26 cellular contexts compared by ENCODE assay signal in the genomic region with DNA sequence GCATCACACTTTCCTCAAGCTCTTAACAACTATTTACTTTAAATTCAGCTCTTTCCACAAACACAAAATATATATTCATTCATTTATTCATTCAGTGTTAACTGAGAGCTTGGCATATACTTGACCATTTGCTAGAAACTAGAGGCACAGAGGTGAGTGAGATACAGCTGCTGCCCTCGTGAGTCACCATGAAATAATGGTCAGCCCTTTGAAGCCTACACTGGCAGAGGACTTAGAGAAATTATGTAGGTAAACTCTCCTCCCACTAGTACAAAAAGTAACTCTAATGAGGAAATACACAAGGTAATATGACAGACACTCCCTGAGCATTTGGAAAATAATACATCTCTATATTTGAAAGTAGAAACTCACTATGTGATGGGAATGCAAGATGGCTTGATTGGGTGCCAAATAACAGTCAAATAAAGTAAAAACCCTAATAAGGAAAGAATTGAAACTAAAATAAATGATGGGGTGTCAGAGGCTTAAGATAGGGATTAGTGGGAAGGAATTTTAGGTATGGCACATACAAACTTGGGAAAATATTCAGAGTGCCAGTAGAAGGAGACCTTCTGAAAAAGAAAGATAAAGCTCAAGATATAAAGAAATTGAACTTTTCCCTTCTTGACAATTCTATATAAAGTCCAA.
DNase-seq lines count a peak whose midpoint lies in the region; ATAC-seq, FAIRE-seq and TF ChIP-seq lines count a peak whose summit lies in the region.
"Had no signal": no experiment of that assay in that cellular context is flagged by ENCODE, and none has a peak within 500 bp of the region (broad histone marks: within the 10 kb centered on the region; RNA-seq: fewer than 3 reads in every experiment).

No MANE protein-coding gene starts in this region.

- H3K9me3 Mint-ChIP-seq in MCF 10A (ENCODE audit: unreplicated experiment) (no peaks in the 10 kb centered on the region), astrocyte (ENCODE audit: unreplicated experiment) (no peaks in the 10 kb centered on the region), H9 (no peaks in the 10 kb centered on the region)
- H3K9me3 Mint-ChIP-seq in activated CD8-positive, alpha-beta T cell treated with anti-CD3 and anti-CD28 coated beads for 36 hours = no peaks in the 10 kb centered on the region
- H3K9me3 Mint-ChIP-seq: activated naive CD8-positive, alpha-beta T cell treated with anti-CD3 and anti-CD28 coated beads for 36 hours; activated T-helper 17 cell treated with anti-CD3 and anti-CD28 coated beads, Interleukin-2, amount 50 U/mL, for 72 hours; naive thymus-derived CD4-positive, alpha-beta T cell had no signal

- no peak overlapping the region for H4K5ac ChIP-seq in H9 (ENCODE audit: insufficient read length, low read depth, low read length)

- WGBS in aorta, 2 donors = 0 to 10% methylated on average over 1 of the region's 1 CpG
- WGBS in H9 (ENCODE audit: extremely low coverage, insufficient read length, low lambda C conversion rate) = no CpG with 5 or more reads among the region's 1 CpG

- H3K9me3 ChIP-seq in breast epithelium (no peaks in the 10 kb centered on the region), astrocyte (ENCODE audit: insufficient read depth, low read depth, low read length) (no peaks in the 10 kb centered on the region), aorta (ENCODE audit: control insufficient read depth, low read length) (no peaks in the 10 kb centered on the region), H9 (ENCODE audit: control insufficient read depth, low read depth, low read length) (no peaks in the 10 kb centered on the region)
- H3K9me3 ChIP-seq: BLaER1, MG63 had no signal

- no peaks in the 10 kb centered on the region for H3K36me3 ChIP-seq in breast epithelium
- peaks cover 19% of the 10 kb centered on the region for H3K36me3 ChIP-seq in astrocyte (ENCODE audit: insufficient read depth, low read length)
- H3K36me3 ChIP-seq in aorta (ENCODE audit: control insufficient read depth in 1 of 2, insufficient read depth in 2 of 2, low read length in 1 of 2) = peaks cover 4 to 10% of the 10 kb centered on the region in 2 donors
- H3K36me3 ChIP-seq: BLaER1 had no signal

- FAIRE-seq in astrocyte (lab: Jason Lieb, UNC) = no peak
- FAIRE-seq: H1, kidney had no signal

- CTCF ChIA-PET in MCF 10A (lab: Yijun Ruan, JAX) = interaction anchor here (0.8 kb wide), 1 partner anchor 24 kb away, joined by 4 read pairs; no protein-coding TSS in a partner anchor
- CTCF ChIA-PET in activated CD8-positive, alpha-beta T cell treated with anti-CD3 and anti-CD28 coated beads for 36 hours (lab: Charles Lee) = no interaction called here

- no peak overlapping the region for H4K91ac ChIP-seq in H9 (ENCODE audit: insufficient read length, low read depth, low read length)

- TF ChIP-seq CTCF in MCF 10A (IDR thresholded peaks at IDR 0.05; ENCODE audit: unreplicated experiment) (no peak), breast epithelium (IDR thresholded peaks at IDR 0.05) (no peak), astrocyte (IDR thresholded peaks at IDR 0.05; ENCODE audit: insufficient read depth, low read depth, low read length) (no peak), H9 (conservative IDR thresholded peaks at IDR 0.05) (no peak)
- TF ChIP-seq CTCF in activated CD8-positive, alpha-beta T cell treated with anti-CD3 and anti-CD28 coated beads for 36 hours (IDR thresholded peaks at IDR 0.05) = no peak

- H3K27ac Mint-ChIP-seq in MCF 10A (ENCODE audit: low read depth, unreplicated experiment) (no peak overlapping the region), astrocyte (ENCODE audit: unreplicated experiment) (peak overlapping the region; percentile 35), H9 (no peak overlapping the region)
- no peak overlapping the region for H3K27ac Mint-ChIP-seq in activated CD8-positive, alpha-beta T cell treated with anti-CD3 and anti-CD28 coated beads for 36 hours
- H3K27ac Mint-ChIP-seq: activated naive CD8-positive, alpha-beta T cell treated with anti-CD3 and anti-CD28 coated beads for 36 hours; activated T-helper 17 cell treated with anti-CD3 and anti-CD28 coated beads, Interleukin-2, amount 50 U/mL, for 72 hours; naive thymus-derived CD4-positive, alpha-beta T cell had no signal

- H3K4me2 ChIP-seq in astrocyte (ENCODE audit: low read length) (no peak overlapping the region), H9 (ENCODE audit: insufficient read depth, insufficient read length, low read length) (no peak overlapping the region)
- H3K4me2 ChIP-seq: BLaER1 had no signal

- H3K36me3 Mint-ChIP-seq in MCF 10A (ENCODE audit: insufficient read depth, unreplicated experiment) (peaks cover 15% of the 10 kb centered on the region), astrocyte (ENCODE audit: low read depth, unreplicated experiment) (peaks cover 14% of the 10 kb centered on the region), H9 (ENCODE audit: insufficient read depth in 1 of 3, low read depth in 3 of 3) (peaks cover 6 to 15% (median 9%) of the 10 kb centered on the region in 3 experiments; a peak in 5 of 7 replicates)
- H3K36me3 Mint-ChIP-seq in activated CD8-positive, alpha-beta T cell treated with anti-CD3 and anti-CD28 coated beads for 36 hours (ENCODE audit: low read depth) = no peaks in the 10 kb centered on the region
- H3K36me3 Mint-ChIP-seq: activated naive CD8-positive, alpha-beta T cell treated with anti-CD3 and anti-CD28 coated beads for 36 hours; naive thymus-derived CD4-positive, alpha-beta T cell had no signal

- H3K18ac ChIP-seq in H9 (ENCODE audit: insufficient read length, low read depth, low read length) = no peak overlapping the region

- DNase-seq in MCF 10A (ENCODE audit: unreplicated experiment) (peak; percentile 21), breast epithelium (ENCODE audit: low spot score in 2 of 2) (no peak), astrocyte (ENCODE audit: low read depth) (peak; percentile 57), iris pigment epithelial cell (ENCODE audit: low read depth) (peak; percentile 56), aorta (no peak), NCI-H187 (lab: John Stamatoyannopoulos, UW) (no peak), H9 (no peak)
- DNase-seq in activated CD8-positive, alpha-beta T cell treated with anti-CD3 and anti-CD28 coated beads for 36 hours = no peak
- DNase-seq: 8988T; activated naive CD8-positive, alpha-beta T cell treated with anti-CD3 and anti-CD28 coated beads for 36 hours; effector CD8-positive, alpha-beta T cell; hippocampal formation; kidney; MG63; naive thymus-derived CD4-positive, alpha-beta T cell; NCI-H1436 treated with DMSO at 0.1 percent for 48 hours; NCI-H748 treated with DMSO at 0.1 percent for 48 hours; OCI-M1; stimulated activated CD4-positive, alpha-beta T cell treated with anti-CD3 and anti-CD28 coated beads, Interleukin-4, amount 100 ng/mL, for 1 hour; T1000 had no signal

- H2BK20ac ChIP-seq in H9 (ENCODE audit: low read depth, low read length, poor library complexity, severe bottlenecking) = no peak overlapping the region

- H3K9ac ChIP-seq in astrocyte (ENCODE audit: low read length) (no peak overlapping the region), H9 (ENCODE audit: extremely low read depth, insufficient read length, low read length) (no peak overlapping the region)
- H3K9ac ChIP-seq: BLaER1 had no signal

- intact Hi-C loops in MCF 10A (cut with micrococcal nuclease) = no loop called here
- intact Hi-C loops in breast epithelium (cut with DNase I; ENCODE audit: low total_unique reads) = no loop called here
- intact Hi-C loops in aorta (cut with DNase I) = no loop called here
- intact Hi-C loops in activated CD8-positive, alpha-beta T cell treated with anti-CD3 and anti-CD28 coated beads for 36 hours (cut with micrococcal nuclease) = no loop called here

- H3K56ac ChIP-seq in H9 (ENCODE audit: insufficient read length, low read depth, low read length) = no peak overlapping the region

- no peak overlapping the region for H3T11ph ChIP-seq in H9 (ENCODE audit: low read length)

- H3K4ac ChIP-seq in H9 (ENCODE audit: low read depth, low read length) = no peak overlapping the region

- no peak overlapping the region for H2BK15ac ChIP-seq in H9 (ENCODE audit: low read depth, low read length)

- H3K23ac ChIP-seq in H9 (ENCODE audit: insufficient read length, low read depth, low read length) = no peak overlapping the region

- no peak overlapping the region for H4K8ac ChIP-seq in H9 (replicated peaks; ENCODE audit: insufficient read length, low read depth, low read length)

- H3K4me3 Mint-ChIP-seq in MCF 10A (ENCODE audit: unreplicated experiment) (no peak overlapping the region), astrocyte (ENCODE audit: unreplicated experiment) (no peak overlapping the region), H9 (no peak overlapping the region)
- H3K4me3 Mint-ChIP-seq in activated CD8-positive, alpha-beta T cell treated with anti-CD3 and anti-CD28 coated beads for 36 hours = no peak overlapping the region
- H3K4me3 Mint-ChIP-seq: activated naive CD8-positive, alpha-beta T cell treated with anti-CD3 and anti-CD28 coated beads for 36 hours; activated T-helper 17 cell treated with anti-CD3 and anti-CD28 coated beads, Interleukin-2, amount 50 U/mL, for 72 hours; naive thymus-derived CD4-positive, alpha-beta T cell had no signal

- H3K27me3 ChIP-seq in breast epithelium (no peaks in the 10 kb centered on the region), astrocyte (ENCODE audit: insufficient read depth, low read length) (no peaks in the 10 kb centered on the region), aorta (ENCODE audit: control insufficient read depth in 1 of 2, insufficient read depth in 2 of 2, low read length in 1 of 2) (no peaks in the 10 kb centered on the region), H9 (ENCODE audit: insufficient read depth, low read length) (no peaks in the 10 kb centered on the region)
- H3K27me3 ChIP-seq: BLaER1, MG63 had no signal

- no peaks in the 10 kb centered on the region for H3K4me1 Mint-ChIP-seq in MCF 10A (ENCODE audit: insufficient read depth, unreplicated experiment)
- H3K4me1 Mint-ChIP-seq in astrocyte (ENCODE audit: low read depth, unreplicated experiment) = peaks cover 6% of the 10 kb centered on the region
- H3K4me1 Mint-ChIP-seq in activated CD8-positive, alpha-beta T cell treated with anti-CD3 and anti-CD28 coated beads for 36 hours (ENCODE audit: low read depth) = no peaks in the 10 kb centered on the region
- H3K4me1 Mint-ChIP-seq in H9 = peaks cover 14% of the 10 kb centered on the region in 2 experiments
- H3K4me1 Mint-ChIP-seq: activated naive CD8-positive, alpha-beta T cell treated with anti-CD3 and anti-CD28 coated beads for 36 hours; activated T-helper 17 cell treated with anti-CD3 and anti-CD28 coated beads, Interleukin-2, amount 50 U/mL, for 72 hours; naive thymus-derived CD4-positive, alpha-beta T cell had no signal

- H2BK12ac ChIP-seq in H9 (ENCODE audit: insufficient read length, low read depth, low read length) = no peak overlapping the region

- H3K4me1 ChIP-seq in breast epithelium (no peaks in the 10 kb centered on the region), astrocyte (ENCODE audit: insufficient read depth, low read length) (peaks cover 6% of the 10 kb centered on the region), aorta (ENCODE audit: control insufficient read depth in 1 of 2, insufficient read depth in 2 of 2, low read length in 2 of 2) (peaks cover 6 to 26% of the 10 kb centered on the region in 2 donors), H9 (ENCODE audit: insufficient read depth, low read length) (peaks cover 3% of the 10 kb centered on the region; the same call in 1 of the 2 replicates)
- H3K4me1 ChIP-seq: BLaER1 had no signal

- no peak overlapping the region for H3K14ac ChIP-seq in H9 (ENCODE audit: insufficient read depth, low read length)

- TF ChIP-seq POLR2A in breast epithelium (IDR thresholded peaks at IDR 0.05) = no peak

- no peak overlapping the region for H2BK120ac ChIP-seq in H9 (ENCODE audit: low read depth, low read length, poor library complexity, severe bottlenecking)

- H4K20me1 ChIP-seq in astrocyte (ENCODE audit: insufficient read depth, low read length) (no peaks in the 10 kb centered on the region), H9 (ENCODE audit: control insufficient read depth, insufficient read depth, insufficient read length) (no peaks in the 10 kb centered on the region)
- H4K20me1 ChIP-seq: BLaER1 had no signal

- POLR2A ChIA-PET in MCF 10A (lab: Yijun Ruan, JAX) = interaction anchor here (1.2 kb wide), 2 partner anchors 9 to 63 kb away, joined by 3 to 4 read pairs; no protein-coding TSS in a partner anchor
- POLR2A ChIA-PET in activated CD8-positive, alpha-beta T cell treated with anti-CD3 and anti-CD28 coated beads for 36 hours (lab: Charles Lee) = interaction anchor here (0.7 kb wide), 1 partner anchor 403 kb away, joined by 4 read pairs; no protein-coding TSS in a partner anchor

- H2BK5ac ChIP-seq in H9 (ENCODE audit: insufficient read length, low read length) = no peak overlapping the region

- H3K27ac ChIP-seq in breast epithelium = no peak overlapping the region
- no peak overlapping the region for H3K27ac ChIP-seq in astrocyte (ENCODE audit: low read depth, low read length)
- peak overlapping the region; percentile 79 to 92 for H3K27ac ChIP-seq in aorta (ENCODE audit: low read depth in 1 of 2, low read length in 2 of 2)
- no peak overlapping the region for H3K27ac ChIP-seq in H9 (ENCODE audit: insufficient read length, low read depth, low read length)
- H3K27ac ChIP-seq: BLaER1, SK-N-MC, skin epidermis had no signal

- H3K27me3 Mint-ChIP-seq in MCF 10A (ENCODE audit: insufficient read depth, unreplicated experiment) (no peaks in the 10 kb centered on the region), astrocyte (ENCODE audit: low read depth, unreplicated experiment) (no peaks in the 10 kb centered on the region), H9 (ENCODE audit: low read depth) (no peaks in the 10 kb centered on the region)
- H3K27me3 Mint-ChIP-seq in activated CD8-positive, alpha-beta T cell treated with anti-CD3 and anti-CD28 coated beads for 36 hours = peaks cover 3% of the 10 kb centered on the region
- H3K27me3 Mint-ChIP-seq: activated naive CD8-positive, alpha-beta T cell treated with anti-CD3 and anti-CD28 coated beads for 36 hours had no signal

- no peaks in the 10 kb centered on the region for H3K79me1 ChIP-seq in H9 (ENCODE audit: insufficient read depth, low read depth, low read length, poor library complexity, severe bottlenecking)

- no peak overlapping the region for H2AK5ac ChIP-seq in H9 (ENCODE audit: insufficient read length, low read length)

- no peaks in the 10 kb centered on the region for H3K23me2 ChIP-seq in H9 (ENCODE audit: insufficient read length, low read depth, low read length, poor library complexity, severe bottlenecking)

- H2AFZ ChIP-seq in astrocyte (ENCODE audit: low read depth, low read length) (no peak overlapping the region), H9 (ENCODE audit: low read length) (no peak overlapping the region)

- no peak overlapping the region for H3K4me3 ChIP-seq in breast epithelium
- no peak overlapping the region for H3K4me3 ChIP-seq in astrocyte (ENCODE audit: insufficient read depth, low read depth, low read length)
- H3K4me3 ChIP-seq in aorta (ENCODE audit: low read length in 2 of 2) = no peak overlapping the region
- H3K4me3 ChIP-seq: BLaER1, MG63, SK-N-MC, skin epidermis had no signal

- ATAC-seq in aorta (ENCODE audit: low FRiP score) = no peak
- no peak for ATAC-seq in activated CD8-positive, alpha-beta T cell treated with anti-CD3 and anti-CD28 coated beads for 36 hours
- ATAC-seq: activated CD4-positive, CD25-positive, alpha-beta regulatory T cell treated with anti-CD3 and anti-CD28 coated beads, Interleukin-2, amount 50 U/mL, for 24 hours; activated T-helper 17 cell treated with anti-CD3 and anti-CD28 coated beads, Interleukin-2, amount 50 U/mL, for 72 hours; naive thymus-derived CD4-positive, alpha-beta T cell had no signal

- H3K79me2 ChIP-seq in astrocyte (ENCODE audit: insufficient read depth, low read length) (no peaks in the 10 kb centered on the region), H9 (ENCODE audit: insufficient read depth, low read length) (no peaks in the 10 kb centered on the region)

- BruUV-seq in MCF 10A (replicated peaks; lab: Mats Ljungman, UMichigan) = no TSS peak

Comparison
In these comparisons a context has a peak if more than half of its experiments do, and no peak if none do; other contexts are left out.
1. DNase-seq: peak in MCF 10A (single experiment), astrocyte (single experiment) and iris pigment epithelial cell (single experiment); none in breast epithelium (0 of 2), aorta (0 of 2), activated CD8-positive, alpha-beta T cell treated with anti-CD3 and anti-CD28 coated beads for 36 hours (single experiment), NCI-H187 (0 of 2) and H9 (single experiment).
2. H3K27ac ChIP-seq: peak in aorta (2 of 2); none in breast epithelium (0 of 2), astrocyte (single experiment) and H9 (single experiment).